Comparison of ENCODE assay signal across 11 cellular contexts in the genomic region with DNA sequence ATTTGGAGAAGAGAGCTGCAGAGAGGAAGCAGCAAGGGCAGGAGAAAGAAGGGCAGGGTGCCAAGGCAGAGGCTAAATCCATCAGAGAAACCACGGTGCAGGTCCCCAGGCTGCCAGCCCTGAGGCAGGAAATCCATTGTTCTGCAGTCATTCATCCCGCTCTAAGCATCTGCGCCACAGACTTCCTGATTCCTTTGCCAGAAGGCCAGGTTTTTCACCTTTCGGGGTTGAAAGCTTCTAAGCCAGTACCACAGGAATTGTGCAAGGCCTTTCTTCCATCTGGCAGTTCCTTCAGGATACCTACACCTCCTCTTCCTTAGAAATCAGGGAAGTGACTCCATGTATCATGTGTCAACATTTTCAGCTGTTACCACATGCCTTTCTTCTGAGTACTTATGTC. TPM values are rescaled to one million over a fixed set of nuclear protein-coding genes. Genes with fewer than 3 reads are reported as not detected.
A peak's percentile ranks its signal among the peaks of the same experiment; 100 is the strongest.
DNase-seq lines count a peak whose midpoint lies in the region; ATAC-seq and TF ChIP-seq lines count a peak whose summit lies in the region.
"Had no signal": no experiment of that assay in that cellular context is flagged by ENCODE, and none has a peak within 500 bp of the region (broad histone marks: within the 10 kb centered on the region; RNA-seq: fewer than 3 reads in every experiment).

No MANE protein-coding gene starts in this region.

- no peaks in the 10 kb centered on the region for H3K36me3 Mint-ChIP-seq in mesothelial cell of epicardium

- H3K27me3 ChIP-seq in body of pancreas (no peaks in the 10 kb centered on the region), brain microvascular endothelial cell (replicated peaks) (no peaks in the 10 kb centered on the region)
- H3K27me3 ChIP-seq: upper lobe of left lung had no signal

- 50 to 78% methylated on average over 4 of the region's 4 CpGs for WGBS in body of pancreas, 2 donors

- intact Hi-C loops in body of pancreas (cut with DNase I): no loop called here

- H3K4me3 ChIP-seq in body of pancreas (no peak overlapping the region), brain microvascular endothelial cell (ENCODE audit: low read depth, low read length) (no peak overlapping the region)
- H3K4me3 ChIP-seq: upper lobe of left lung had no signal

- H3K27ac Mint-ChIP-seq in mesothelial cell of epicardium: no peak overlapping the region

- DNase-seq in DMS153 treated with DMSO at 0.1 percent for 48 hours (lab: John Stamatoyannopoulos, UW; ENCODE audit: unreplicated experiment): peak; percentile 93
- DNase-seq in NCI-H2029 treated with DMSO at 0.1 percent for 48 hours (lab: John Stamatoyannopoulos, UW): peak; percentile 94
- peak; percentile 40 to 66 (median 57) for DNase-seq in body of pancreas
- peak; percentile 99 for DNase-seq in kidney tubule cell (ENCODE audit: low spot score)
- DNase-seq in MV-4-11 (lab: John Stamatoyannopoulos, UW): no peak
- DNase-seq in stimulated activated naive CD4-positive, alpha-beta T cell treated with Interleukin-2 at 50 U/mL for 16 hours (lab: John Stamatoyannopoulos, UW): no peak
- DNase-seq in brain microvascular endothelial cell: no peak
- DNase-seq in mesothelial cell of epicardium (ENCODE audit: low spot score in 2 of 2, unreplicated experiment in 2 of 2): no peak
- DNase-seq: NCI-H446, upper lobe of left lung had no signal

- ATAC-seq in body of pancreas: peak; percentile 88

- H3K9me3 ChIP-seq in body of pancreas: no peaks in the 10 kb centered on the region
- H3K9me3 ChIP-seq: upper lobe of left lung had no signal

- H3K27me3 Mint-ChIP-seq in mesothelial cell of epicardium (ENCODE audit: low read depth): no peaks in the 10 kb centered on the region

- H3K36me3 ChIP-seq in body of pancreas (replicated peaks in 1 of 2; ENCODE audit: insufficient read depth in 1 of 2, low read depth in 2 of 2) (no peaks in the 10 kb centered on the region), brain microvascular endothelial cell (replicated peaks) (no peaks in the 10 kb centered on the region)

- in situ Hi-C loops in brain microvascular endothelial cell (cut with HindIII; ENCODE audit: low pct_ligation_motif_present, low sequenced_read_pairs): no loop called here

- peaks cover 5% of the 10 kb centered on the region for H3K4me1 Mint-ChIP-seq in mesothelial cell of epicardium

- TF ChIP-seq CTCF in body of pancreas (IDR thresholded peaks at IDR 0.05): no peak
- TF ChIP-seq CTCF in brain microvascular endothelial cell (IDR thresholded peaks at IDR 0.05; ENCODE audit: low read depth, low read length, missing control alignments): no peak
- TF ChIP-seq CTCF in mesothelial cell of epicardium (IDR thresholded peaks at IDR 0.05; ENCODE audit: unreplicated experiment): no peak

- peaks cover 3% of the 10 kb centered on the region for H3K4me1 ChIP-seq in body of pancreas

- H3K27ac ChIP-seq in body of pancreas (peak overlapping the region in 2 of 4 donors; percentile 17 to 27), brain microvascular endothelial cell (no peak overlapping the region)
- H3K27ac ChIP-seq: C4-2B, upper lobe of left lung had no signal

- no peak for TF ChIP-seq POLR2A in body of pancreas (IDR thresholded peaks at IDR 0.05)

- no peaks in the 10 kb centered on the region for H3K9me3 Mint-ChIP-seq in mesothelial cell of epicardium

- no peak overlapping the region for H3K4me3 Mint-ChIP-seq in mesothelial cell of epicardium

RNA-seq across cellular contexts. Expression of a gene that starts 45.6 kb away (rescaled TPM):
- total RNA-seq in body of pancreas (1 to 10 TPM; 4.9 to 6.5 TPM), mesothelial cell of epicardium (0.16 to 0.32 TPM in 2 of 3 replicates, not detected in the other)

Comparison
In these comparisons a context has a peak if more than half of its experiments do, and no peak if none do; other contexts are left out.
1. DNase-seq: peak in DMS153 treated with DMSO at 0.1 percent for 48 hours (single experiment), NCI-H2029 treated with DMSO at 0.1 percent for 48 hours (single experiment), body of pancreas (4 of 4) and kidney tubule cell (single experiment); none in MV-4-11 (single experiment), stimulated activated naive CD4-positive, alpha-beta T cell treated with Interleukin-2 at 50 U/mL for 16 hours (single experiment), brain microvascular endothelial cell (single experiment) and mesothelial cell of epicardium (0 of 2).